Comparison of ENCODE assay signal across 9 cellular contexts in genomic region chr19:3699071-3699740, GRCh38. TPM values are rescaled to one million over a fixed set of nuclear protein-coding genes. Genes with fewer than 3 reads are reported as not detected.
DNase-seq lines count a peak whose midpoint lies in the region; ATAC-seq and TF ChIP-seq lines count a peak whose summit lies in the region.
"Had no signal": no experiment of that assay in that cellular context is flagged by ENCODE, and none has a peak within 500 bp of the region (broad histone marks: within the 10 kb centered on the region; RNA-seq: fewer than 3 reads in every experiment).

No MANE protein-coding gene starts in this region.

- CTCF ChIA-PET in PC-3 (lab: Charles Lee) = no interaction called here

- peak overlapping the region; percentile 59; the same call in 1 of the 2 replicates for H2AFZ ChIP-seq in PC-3 (ENCODE audit: low read length)

- H4K20me1 ChIP-seq in PC-3 (ENCODE audit: low read length) = no peaks in the 10 kb centered on the region

- no peaks in the 10 kb centered on the region for H3K4me1 ChIP-seq in PC-3 (ENCODE audit: insufficient read depth, low read length)

- H3K27ac ChIP-seq in PC-3 (ENCODE audit: low read length) = no peak overlapping the region

- H3F3A ChIP-seq in PC-3 (ENCODE audit: low read length, unreplicated experiment) = no peaks in the 10 kb centered on the region

- peak overlapping the region; percentile 99 for H3K4me2 ChIP-seq in PC-3 (ENCODE audit: low read length)

- peak overlapping the region; percentile 87 for H3K4me3 ChIP-seq in PC-3 (ENCODE audit: low read length)
- peak overlapping the region; percentile 83 to 88 for H3K4me3 ChIP-seq in cardiac fibroblast (replicated peaks in 1 of 2; ENCODE audit: low read depth in 2 of 2, low read length in 2 of 2)
- H3K4me3 ChIP-seq in kidney epithelial cell (ENCODE audit: low read depth, low read length) = peak overlapping the region; percentile 89

- POLR2A ChIA-PET in PC-3 (lab: Charles Lee; ENCODE audit: unreplicated experiment) = no interaction called here

- no peaks in the 10 kb centered on the region for H3K27me3 ChIP-seq in PC-3 (ENCODE audit: low read length)
- no peaks in the 10 kb centered on the region for H3K27me3 ChIP-seq in kidney epithelial cell (ENCODE audit: control insufficient read depth, insufficient read depth, low read length)

- peaks cover 36% of the 10 kb centered on the region for H3K79me2 ChIP-seq in PC-3 (ENCODE audit: low read length)

- H3K9me2 ChIP-seq in PC-3 (replicated peaks; ENCODE audit: low read length) = no peaks in the 10 kb centered on the region

- TF ChIP-seq CTCF in PC-3 (conservative IDR thresholded peaks at IDR 0.05; ENCODE audit: low read depth, low read length) = no peak
- TF ChIP-seq CTCF in cardiac fibroblast (IDR thresholded peaks at IDR 0.05; ENCODE audit: low read depth, low read length) = no peak
- no peak for TF ChIP-seq CTCF in kidney epithelial cell (IDR thresholded peaks at IDR 0.05; ENCODE audit: insufficient read depth, low read length, poor library complexity, severe bottlenecking)

- H3K9me3 ChIP-seq in PC-3 (ENCODE audit: low read length) = no peaks in the 10 kb centered on the region

- H3K36me3 ChIP-seq in PC-3 (ENCODE audit: low read depth, low read length) (no peaks in the 10 kb centered on the region), kidney epithelial cell (ENCODE audit: control insufficient read depth, insufficient read depth, low read length) (no peaks in the 10 kb centered on the region)

- ATAC-seq in PC-3 (peak; percentile 60), GM19351 (IDR thresholded peaks at IDR 0.05; ENCODE audit: unreplicated experiment) (no peak), GM21529 (IDR thresholded peaks at IDR 0.05; ENCODE audit: unreplicated experiment) (no peak)

- TSS peak; percentile 67 for BruUV-seq in PC-3 (replicated peaks; lab: Mats Ljungman, UMichigan)

- intact Hi-C loops in PC-3 (cut with micrococcal nuclease) = no loop called here

- peak overlapping the region; percentile 67 for H3K9ac ChIP-seq in PC-3 (ENCODE audit: low read length)

- peak; percentile 67 for DNase-seq in activated CD8-positive, alpha-beta memory T cell treated with anti-CD3 and anti-CD28 coated beads, Interleukin-2, amount 50 U/mL, for 48 hours
- no peak for DNase-seq in activated CD8-positive, alpha-beta memory T cell treated with anti-CD3 and anti-CD28 coated beads for 24 hours
- DNase-seq in PC-3 (peak; percentile 24), cardiac fibroblast (ENCODE audit: low read depth in 2 of 2) (peak; percentile 57 to 62), kidney epithelial cell (ENCODE audit: low read depth) (no peak)
- DNase-seq in stimulated activated CD4-positive, alpha-beta T cell treated with anti-CD3 and anti-CD28 coated beads, Interleukin-4, amount 100 ng/mL, for 24 hours = peak; percentile 23

RNA-seq across cellular contexts. Expression of gene PIP5K1C, which starts 1.1 kb away (rescaled TPM):
- total RNA-seq in PC-3 (2014; rRNA removed) (16.1 and 21.2 TPM in 2 replicates), kidney epithelial cell (26.5 and 26.6 TPM in 2 replicates)

RNA-seq across cellular contexts. Expression of gene TJP3, which starts 9.0 kb away (rescaled TPM):
- 11.7 and 14.3 TPM in 2 replicates for total RNA-seq in PC-3 (2014; rRNA removed)
- total RNA-seq in kidney epithelial cell = 1.7 and 7.8 TPM in 2 replicates
- total RNA-seq: pulmonary artery endothelial cell had no signal

Comparison
In these comparisons a context has a peak if more than half of its experiments do, and no peak if none do; other contexts are left out.
1. DNase-seq: peak in activated CD8-positive, alpha-beta memory T cell treated with anti-CD3 and anti-CD28 coated beads, Interleukin-2, amount 50 U/mL, for 48 hours (single experiment), PC-3 (single experiment), cardiac fibroblast (2 of 2) and stimulated activated CD4-positive, alpha-beta T cell treated with anti-CD3 and anti-CD28 coated beads, Interleukin-4, amount 100 ng/mL, for 24 hours (single experiment); none in activated CD8-positive, alpha-beta memory T cell treated with anti-CD3 and anti-CD28 coated beads for 24 hours (single experiment) and kidney epithelial cell (single experiment).
2. Peak in every context shown above with its lines, with median percentiles within 50 percentile points of each other: H3K4me3 ChIP-seq.